In genomic region chr1:117346206-117346928, GRCh38 we compare ENCODE assay signal across 12 cellular contexts. TPM values are rescaled to one million over a fixed set of nuclear protein-coding genes. Genes with fewer than 3 reads are reported as not detected.
DNase-seq lines count a peak whose midpoint lies in the region; ATAC-seq and TF ChIP-seq lines count a peak whose summit lies in the region.
"Had no signal": no experiment of that assay in that cellular context is flagged by ENCODE, and none has a peak within 500 bp of the region (broad histone marks: within the 10 kb centered on the region; RNA-seq: fewer than 3 reads in every experiment).

No MANE protein-coding gene starts in this region.

- no peak for DNase-seq in activated T-cell treated with anti-CD3 and anti-CD28 coated beads, Interleukin-2, amount 50 U/mL, for 4 hours
- no peak for DNase-seq in activated T-cell treated with anti-CD3 and anti-CD28 coated beads, Interleukin-2, amount 50 U/mL, for 1 hour
- DNase-seq in RWPE2 (ENCODE audit: low spot score) (no peak), psoas muscle (no peak), head of caudate nucleus (no peak)
- DNase-seq in naive thymus-derived CD4-positive, alpha-beta T cell, result no peak
- DNase-seq: AML-193; stimulated activated CD4-positive, alpha-beta T cell treated with anti-CD3 and anti-CD28 coated beads, Interleukin-2, amount 100 ng/mL, for 48 hours; T-helper 9 cell had no signal

- POLR2A ChIA-PET in HEK293 (lab: Yijun Ruan, JAX), result no interaction called here
- POLR2A ChIA-PET in naive thymus-derived CD4-positive, alpha-beta T cell (lab: Charles Lee), result no interaction called here

- H3K4me1 ChIP-seq in HEK293 (ENCODE audit: control insufficient read depth, insufficient read depth, low read length) (no peaks in the 10 kb centered on the region), RWPE2 (ENCODE audit: insufficient read depth, poor library complexity, severe bottlenecking) (no peaks in the 10 kb centered on the region), psoas muscle (no peaks in the 10 kb centered on the region)
- no peaks in the 10 kb centered on the region for H3K4me1 ChIP-seq in naive thymus-derived CD4-positive, alpha-beta T cell (ENCODE audit: control insufficient read depth in 2 of 2, insufficient read depth in 2 of 2, low read length in 2 of 2)
- H3K4me1 ChIP-seq: gastroesophageal sphincter had no signal

- no peaks in the 10 kb centered on the region for H3K9me3 Mint-ChIP-seq in activated T-cell treated with anti-CD3 and anti-CD28 coated beads, Interleukin-2, amount 50 U/mL, for 4 hours
- no peaks in the 10 kb centered on the region for H3K9me3 Mint-ChIP-seq in naive thymus-derived CD4-positive, alpha-beta T cell

- H3K9me3 ChIP-seq in HEK293 (ENCODE audit: control insufficient read depth, insufficient read depth, low read depth, low read length) (no peaks in the 10 kb centered on the region), RWPE2 (ENCODE audit: severe bottlenecking) (no peaks in the 10 kb centered on the region), psoas muscle (no peaks in the 10 kb centered on the region)
- H3K9me3 ChIP-seq in naive thymus-derived CD4-positive, alpha-beta T cell (ENCODE audit: control insufficient read depth in 2 of 3, low read length in 3 of 3), result no peaks in the 10 kb centered on the region
- H3K9me3 ChIP-seq: gastroesophageal sphincter had no signal

- no peaks in the 10 kb centered on the region for H3K36me3 Mint-ChIP-seq in activated T-cell treated with anti-CD3 and anti-CD28 coated beads, Interleukin-2, amount 50 U/mL, for 4 hours (ENCODE audit: insufficient read depth)
- no peaks in the 10 kb centered on the region for H3K36me3 Mint-ChIP-seq in naive thymus-derived CD4-positive, alpha-beta T cell

- intact Hi-C loops in naive thymus-derived CD4-positive, alpha-beta T cell (cut with micrococcal nuclease), result no loop called here
- intact Hi-C loops in psoas muscle (cut with DNase I), result no loop called here
- intact Hi-C loops in head of caudate nucleus (cut with DNase I), result no loop called here

- peak; percentile 74 for ATAC-seq in activated T-cell treated with anti-CD3 and anti-CD28 coated beads, Interleukin-2, amount 50 U/mL, for 4 hours
- ATAC-seq in RWPE2 (ENCODE audit: low read depth) (peak; percentile 61; the same call in 2 of the 3 replicates), psoas muscle (no peak), HG03108 (IDR thresholded peaks at IDR 0.05; ENCODE audit: unreplicated experiment) (no peak)
- ATAC-seq in naive thymus-derived CD4-positive, alpha-beta T cell, result peak; percentile 22
- ATAC-seq: gastroesophageal sphincter had no signal

- CTCF ChIA-PET in HEK293 (lab: Yijun Ruan, JAX), result interaction anchor here (0.7 kb wide), 1 partner anchor 62 kb away, joined by 4 read pairs; no protein-coding TSS in a partner anchor
- CTCF ChIA-PET in naive thymus-derived CD4-positive, alpha-beta T cell (lab: Charles Lee), result no interaction called here

- H3K36me3 ChIP-seq in HEK293 (ENCODE audit: control insufficient read depth in 2 of 2, insufficient read depth in 1 of 2, low read length in 2 of 2) (no peaks in the 10 kb centered on the region), RWPE2 (ENCODE audit: low read depth) (no peaks in the 10 kb centered on the region), psoas muscle (ENCODE audit: insufficient read depth in 1 of 2, low read depth in 1 of 2) (no peaks in the 10 kb centered on the region)
- H3K36me3 ChIP-seq in naive thymus-derived CD4-positive, alpha-beta T cell (ENCODE audit: control insufficient read depth in 2 of 3, insufficient read depth in 3 of 3, low read length in 3 of 3), result no peaks in the 10 kb centered on the region
- H3K36me3 ChIP-seq: gastroesophageal sphincter had no signal

- H3K4me3 ChIP-seq in HEK293 (ENCODE audit: low read depth, low read length) (no peak overlapping the region), RWPE2 (ENCODE audit: severe bottlenecking) (no peak overlapping the region), psoas muscle (no peak overlapping the region)
- H3K4me3 ChIP-seq in naive thymus-derived CD4-positive, alpha-beta T cell (ENCODE audit: low read length), result no peak overlapping the region
- H3K4me3 ChIP-seq: gastroesophageal sphincter had no signal

- H3K4me3 Mint-ChIP-seq in activated T-cell treated with anti-CD3 and anti-CD28 coated beads, Interleukin-2, amount 50 U/mL, for 4 hours, result no peak overlapping the region
- no peak overlapping the region for H3K4me3 Mint-ChIP-seq in naive thymus-derived CD4-positive, alpha-beta T cell

- H3K27ac ChIP-seq in HEK293 (ENCODE audit: extremely low read depth, low read depth, low read length), result no peak overlapping the region
- H3K27ac ChIP-seq in RWPE2 (ENCODE audit: poor library complexity, severe bottlenecking), result no peak overlapping the region
- no peak overlapping the region for H3K27ac ChIP-seq in naive thymus-derived CD4-positive, alpha-beta T cell (ENCODE audit: low read depth, low read length)
- H3K27ac ChIP-seq in psoas muscle, result no peak overlapping the region
- H3K27ac ChIP-seq: gastroesophageal sphincter had no signal

- peak overlapping the region in 1 of 9 donors; percentile 77 for H3K27ac Mint-ChIP-seq in naive thymus-derived CD4-positive, alpha-beta T cell

- 78 to 88% (median 83%) methylated on average over 4 of the region's 4 CpGs for WGBS in psoas muscle, 3 donors

- TF ChIP-seq CTCF in HEK293 (tag by site-specific recombination; IDR thresholded peaks at IDR 0.05) (no peak), RWPE2 (IDR thresholded peaks at IDR 0.05; ENCODE audit: poor library complexity, severe bottlenecking) (no peak), psoas muscle (IDR thresholded peaks at IDR 0.05) (no peak)

- peaks cover 22% of the 10 kb centered on the region for H3K4me1 Mint-ChIP-seq in activated T-cell treated with anti-CD3 and anti-CD28 coated beads, Interleukin-2, amount 50 U/mL, for 4 hours (ENCODE audit: low read depth)
- peaks cover 2 to 17% (median 9%) of the 10 kb centered on the region in 7 donors for H3K4me1 Mint-ChIP-seq in naive thymus-derived CD4-positive, alpha-beta T cell

- no peaks in the 10 kb centered on the region for H3K27me3 Mint-ChIP-seq in activated T-cell treated with anti-CD3 and anti-CD28 coated beads, Interleukin-2, amount 50 U/mL, for 4 hours (ENCODE audit: low read depth)
- H3K27me3 Mint-ChIP-seq in naive thymus-derived CD4-positive, alpha-beta T cell, result peaks cover 0 to 12% (median 3%) of the 10 kb centered on the region in 5 donors

- H3K27me3 ChIP-seq in RWPE2 (ENCODE audit: insufficient read depth, poor library complexity, severe bottlenecking) (no peaks in the 10 kb centered on the region), psoas muscle (ENCODE audit: insufficient read depth in 3 of 3, low read length in 2 of 3) (no peaks in the 10 kb centered on the region)
- no peaks in the 10 kb centered on the region for H3K27me3 ChIP-seq in naive thymus-derived CD4-positive, alpha-beta T cell (ENCODE audit: control insufficient read depth in 2 of 2, insufficient read depth in 2 of 2, low read length in 2 of 2)
- H3K27me3 ChIP-seq: gastroesophageal sphincter had no signal

TF ChIP-seq in HEK293, 187 proteins besides CTCF, POLR2A, EP300 and RAD21 (continues in another document):
- TF ChIP-seq PRDM10 (tag by site-specific recombination; IDR thresholded peaks at IDR 0.05) (no peak), GLIS2 (tag by site-specific recombination; IDR thresholded peaks at IDR 0.05) (no peak), ZNF629 (tag by site-specific recombination; IDR thresholded peaks at IDR 0.05) (no peak), ZNF24 (tag by site-specific recombination; IDR thresholded peaks at IDR 0.05) (no peak), KLF10 (tag by site-specific recombination; IDR thresholded peaks at IDR 0.05) (no peak), ZFHX2 (tag by site-specific recombination; conservative IDR thresholded peaks at IDR 0.05) (peak; percentile 92), FEZF1 (tag by site-specific recombination; IDR thresholded peaks at IDR 0.05) (0 out of 2 replicates have a peak, but pooled peaks have one; percentile 24), ZNF660 (tag by site-specific recombination; IDR thresholded peaks at IDR 0.05) (no peak), ZIC2 (tag by site-specific recombination; IDR thresholded peaks at IDR 0.05) (peak; percentile 74), GLIS1 (tag by site-specific recombination; IDR thresholded peaks at IDR 0.05) (peak; percentile 85), ZNF2 (tag by site-specific recombination; IDR thresholded peaks at IDR 0.05) (no peak), EGR2 (tag by site-specific recombination; IDR thresholded peaks at IDR 0.05; ENCODE audit: low read depth) (peak; percentile 93), MZF1 (tag by site-specific recombination; IDR thresholded peaks at IDR 0.05; ENCODE audit: borderline replicate concordance) (no peak), SP2 (tag by site-specific recombination; IDR thresholded peaks at IDR 0.05) (no peak)

RNA-seq across cellular contexts. Expression of gene MAN1A2, which starts 20.9 kb away (rescaled TPM):
- total RNA-seq in activated T-cell treated with anti-CD3 and anti-CD28 coated beads, Interleukin-2, amount 50 U/mL, for 4 hours, result 10 to 100 TPM; 18.0 to 20.2 (median 18.1) TPM
- total RNA-seq in naive thymus-derived CD4-positive, alpha-beta T cell, result 10 to 100 TPM; 40.4 to 63.4 (median 47.1) TPM
- 10 to 100 TPM; 10.5 to 20.9 TPM for polyA plus RNA-seq in naive thymus-derived CD4-positive, alpha-beta T cell
- total RNA-seq in psoas muscle, result 10 to 100 TPM; 19.8 to 35.0 (median 27.0) TPM
- 10 to 100 TPM in 1 of 3 donors, 1 to 10 TPM in 2; 4.0 to 15.6 (median 4.9) TPM for polyA plus RNA-seq in psoas muscle

Comparison
In these comparisons a context has a peak if more than half of its experiments do, and no peak if none do; other contexts are left out.
1. ATAC-seq: peak in activated T-cell treated with anti-CD3 and anti-CD28 coated beads, Interleukin-2, amount 50 U/mL, for 4 hours (2 of 2), RWPE2 (single experiment) and naive thymus-derived CD4-positive, alpha-beta T cell (single experiment); none in psoas muscle (0 of 4) and HG03108 (single experiment).